Comparison of ENCODE assay signal across 26 cellular contexts in the genomic region with DNA sequence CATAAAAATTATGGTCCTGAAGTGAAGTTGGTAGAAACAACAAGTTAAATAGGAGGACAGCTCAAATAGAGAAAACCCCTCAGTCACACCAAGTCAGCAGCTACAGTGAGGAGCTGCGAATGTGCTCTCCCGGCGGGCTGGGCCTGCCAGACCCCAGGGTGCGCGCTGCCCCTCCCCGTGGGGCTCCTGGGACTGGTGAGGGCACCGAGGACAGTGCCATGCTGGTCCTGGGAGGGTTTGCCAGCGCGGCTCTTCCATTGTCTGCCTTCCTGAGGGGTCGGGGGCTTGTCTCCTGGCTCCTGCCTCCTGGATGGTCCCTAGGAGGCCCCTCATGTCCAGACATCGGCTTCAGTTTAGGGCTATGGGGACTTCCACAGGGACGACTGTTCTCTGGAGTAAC.
DNase-seq lines count a peak whose midpoint lies in the region; ATAC-seq and TF ChIP-seq lines count a peak whose summit lies in the region.
"Had no signal": no experiment of that assay in that cellular context is flagged by ENCODE, and none has a peak within 500 bp of the region (broad histone marks: within the 10 kb centered on the region; RNA-seq: fewer than 3 reads in every experiment).

No MANE protein-coding gene starts in this region.

- H3K27ac ChIP-seq in CD8-positive, alpha-beta T cell (ENCODE audit: low read depth, low read length), result no peak overlapping the region
- H3K27ac ChIP-seq: A549; BLaER1 treated with 17β-estradiol and CSF1 and Interleukin-3, amounts not matched to agents 10 nM and 100 nM had no signal

- H3K4me3 ChIP-seq in CD8-positive, alpha-beta T cell (ENCODE audit: low read depth, low read length), result no peak overlapping the region
- H3K4me3 ChIP-seq: A549; BLaER1 treated with 17β-estradiol and CSF1 and Interleukin-3, amounts not matched to agents 10 nM and 100 nM; GM12878; GM23338 had no signal

- H3K4me1 Mint-ChIP-seq in activated naive CD4-positive, alpha-beta T cell treated with anti-CD3 and anti-CD28 coated beads, Interleukin-2, amount 10 ng/mL, durations not matched to agents 7 days and 5 days, result peaks cover 38% of the 10 kb centered on the region
- H3K4me1 Mint-ChIP-seq in activated naive CD4-positive, alpha-beta T cell treated with anti-CD3 and anti-CD28 coated beads for 36 hours (ENCODE audit: low read depth), result peaks cover 44% of the 10 kb centered on the region
- H3K4me1 Mint-ChIP-seq in CD8-positive, alpha-beta T cell (ENCODE audit: low read depth), result peaks cover 32% of the 10 kb centered on the region
- H3K4me1 Mint-ChIP-seq in chondrocyte (ENCODE audit: low read depth), result peaks cover 30% of the 10 kb centered on the region
- peaks cover 12% of the 10 kb centered on the region for H3K4me1 Mint-ChIP-seq in osteocyte (ENCODE audit: unreplicated experiment)
- peaks cover 59% of the 10 kb centered on the region for H3K4me1 Mint-ChIP-seq in activated T-cell treated with anti-CD3 and anti-CD28 coated beads, Interleukin-2, amount 50 U/mL, for 72 hours (ENCODE audit: low read depth)
- H3K4me1 Mint-ChIP-seq: GM23338 had no signal

- intact Hi-C loops in activated naive CD4-positive, alpha-beta T cell treated with anti-CD3 and anti-CD28 coated beads for 36 hours (cut with micrococcal nuclease), result no loop called here
- intact Hi-C loops in CD8-positive, alpha-beta T cell (cut with DNase I, micrococcal nuclease), result loop anchor here (5.0 kb wide), 2 partner anchors 173 to 213 kb away; no protein-coding TSS in a partner anchor

- no peaks in the 10 kb centered on the region for H3K27me3 Mint-ChIP-seq in activated naive CD4-positive, alpha-beta T cell treated with anti-CD3 and anti-CD28 coated beads, Interleukin-2, amount 10 ng/mL, durations not matched to agents 7 days and 5 days
- H3K27me3 Mint-ChIP-seq in activated naive CD4-positive, alpha-beta T cell treated with anti-CD3 and anti-CD28 coated beads for 36 hours (ENCODE audit: low read depth), result no peaks in the 10 kb centered on the region
- H3K27me3 Mint-ChIP-seq in CD8-positive, alpha-beta T cell (ENCODE audit: low read depth), result no peaks in the 10 kb centered on the region
- H3K27me3 Mint-ChIP-seq in chondrocyte (ENCODE audit: low read depth) (no peaks in the 10 kb centered on the region), osteocyte (ENCODE audit: unreplicated experiment) (no peaks in the 10 kb centered on the region)
- no peaks in the 10 kb centered on the region for H3K27me3 Mint-ChIP-seq in activated T-cell treated with anti-CD3 and anti-CD28 coated beads, Interleukin-2, amount 50 U/mL, for 72 hours (ENCODE audit: low read depth)

- no peak for DNase-seq in activated naive CD4-positive, alpha-beta T cell treated with anti-CD3 and anti-CD28 coated beads, Interleukin-2, amount 10 ng/mL, durations not matched to agents 7 days and 5 days
- DNase-seq in activated naive CD4-positive, alpha-beta T cell treated with anti-CD3 and anti-CD28 coated beads for 36 hours, result no peak
- DNase-seq in CD8-positive, alpha-beta T cell, result no peak
- DNase-seq in chondrocyte (ENCODE audit: low spot score) (peak; percentile 64), osteocyte (ENCODE audit: extremely low spot score, unreplicated experiment) (peak; percentile 82), NCI-H2081 (lab: John Stamatoyannopoulos, UW) (no peak)
- no peak for DNase-seq in activated T-cell treated with anti-CD3 and anti-CD28 coated beads, Interleukin-2, amount 50 U/mL, for 72 hours
- DNase-seq: AML-193; CD8-positive, alpha-beta memory T cell; DMS 273 treated with DMSO at 0.1 percent for 48 hours; DMS79; EL; GDM1; HCEC 1CT; KBM-7; MV-4-11; NCI-H1105 treated with DMSO at 0.1 percent for 48 hours; NCI-H146; NCI-H1930; NCI-H446; NCI-H524 treated with DMSO at 0.1 percent for 48 hours; NCI-H774 had no signal

- H3K27ac Mint-ChIP-seq in activated naive CD4-positive, alpha-beta T cell treated with anti-CD3 and anti-CD28 coated beads, Interleukin-2, amount 10 ng/mL, durations not matched to agents 7 days and 5 days, result peak overlapping the region; percentile 47
- H3K27ac Mint-ChIP-seq in activated naive CD4-positive, alpha-beta T cell treated with anti-CD3 and anti-CD28 coated beads for 36 hours, result no peak overlapping the region
- peak overlapping the region; percentile 80 for H3K27ac Mint-ChIP-seq in CD8-positive, alpha-beta T cell
- no peak overlapping the region for H3K27ac Mint-ChIP-seq in chondrocyte (ENCODE audit: unreplicated experiment)
- no peak overlapping the region for H3K27ac Mint-ChIP-seq in osteocyte (ENCODE audit: unreplicated experiment)
- H3K27ac Mint-ChIP-seq in activated T-cell treated with anti-CD3 and anti-CD28 coated beads, Interleukin-2, amount 50 U/mL, for 72 hours, result no peak overlapping the region

- no peak for TF ChIP-seq CTCF in CD8-positive, alpha-beta T cell (IDR thresholded peaks at IDR 0.05)
- TF ChIP-seq CTCF in chondrocyte (IDR thresholded peaks at IDR 0.05) (no peak), osteocyte (IDR thresholded peaks at IDR 0.05) (no peak)

- H3K9me3 ChIP-seq in CD8-positive, alpha-beta T cell (ENCODE audit: low read length), result no peaks in the 10 kb centered on the region
- H3K9me3 ChIP-seq: A549; BLaER1 treated with 17β-estradiol and CSF1 and Interleukin-3, amounts not matched to agents 10 nM and 100 nM had no signal

- no peak for ATAC-seq in CD8-positive, alpha-beta T cell
- ATAC-seq in activated T-cell treated with anti-CD3 and anti-CD28 coated beads, Interleukin-2, amount 50 U/mL, for 72 hours (replicated peaks in 1 of 2), result no peak
- ATAC-seq: A549, GM12878, GM23338 had no signal

- CTCF ChIA-PET in activated naive CD4-positive, alpha-beta T cell treated with anti-CD3 and anti-CD28 coated beads, Interleukin-2, amount 10 ng/mL, durations not matched to agents 7 days and 5 days (lab: Charles Lee), result no interaction called here
- CTCF ChIA-PET in activated naive CD4-positive, alpha-beta T cell treated with anti-CD3 and anti-CD28 coated beads for 36 hours (lab: Charles Lee), result no interaction called here
- CTCF ChIA-PET in CD8-positive, alpha-beta T cell (lab: Charles Lee), result no interaction called here

- no peaks in the 10 kb centered on the region for H3K9me3 Mint-ChIP-seq in activated naive CD4-positive, alpha-beta T cell treated with anti-CD3 and anti-CD28 coated beads, Interleukin-2, amount 10 ng/mL, durations not matched to agents 7 days and 5 days
- H3K9me3 Mint-ChIP-seq in activated naive CD4-positive, alpha-beta T cell treated with anti-CD3 and anti-CD28 coated beads for 36 hours, result no peaks in the 10 kb centered on the region
- H3K9me3 Mint-ChIP-seq in CD8-positive, alpha-beta T cell, result no peaks in the 10 kb centered on the region
- no peaks in the 10 kb centered on the region for H3K9me3 Mint-ChIP-seq in chondrocyte (ENCODE audit: low read depth)
- no peaks in the 10 kb centered on the region for H3K9me3 Mint-ChIP-seq in osteocyte (ENCODE audit: unreplicated experiment)
- H3K9me3 Mint-ChIP-seq in activated T-cell treated with anti-CD3 and anti-CD28 coated beads, Interleukin-2, amount 50 U/mL, for 72 hours, result no peaks in the 10 kb centered on the region
- H3K9me3 Mint-ChIP-seq: CD8-positive, alpha-beta memory T cell; GM23338 had no signal

- H3K36me3 Mint-ChIP-seq in activated naive CD4-positive, alpha-beta T cell treated with anti-CD3 and anti-CD28 coated beads, Interleukin-2, amount 10 ng/mL, durations not matched to agents 7 days and 5 days, result no peaks in the 10 kb centered on the region
- no peaks in the 10 kb centered on the region for H3K36me3 Mint-ChIP-seq in activated naive CD4-positive, alpha-beta T cell treated with anti-CD3 and anti-CD28 coated beads for 36 hours (ENCODE audit: low read depth)
- H3K36me3 Mint-ChIP-seq in CD8-positive, alpha-beta T cell, result no peaks in the 10 kb centered on the region
- H3K36me3 Mint-ChIP-seq in chondrocyte (ENCODE audit: low read depth) (peaks cover 3% of the 10 kb centered on the region), osteocyte (ENCODE audit: unreplicated experiment) (peaks cover 1% of the 10 kb centered on the region)
- no peaks in the 10 kb centered on the region for H3K36me3 Mint-ChIP-seq in activated T-cell treated with anti-CD3 and anti-CD28 coated beads, Interleukin-2, amount 50 U/mL, for 72 hours (ENCODE audit: insufficient read depth in 2 of 2)
- H3K36me3 Mint-ChIP-seq: CD8-positive, alpha-beta memory T cell had no signal

- H3K4me1 ChIP-seq in CD8-positive, alpha-beta T cell (ENCODE audit: insufficient read depth, low read length), result peaks cover 27% of the 10 kb centered on the region
- H3K4me1 ChIP-seq: A549 had no signal

- POLR2A ChIA-PET in CD8-positive, alpha-beta T cell (lab: Charles Lee), result no interaction called here

- H3K4me3 Mint-ChIP-seq in activated naive CD4-positive, alpha-beta T cell treated with anti-CD3 and anti-CD28 coated beads, Interleukin-2, amount 10 ng/mL, durations not matched to agents 7 days and 5 days, result no peak overlapping the region
- H3K4me3 Mint-ChIP-seq in activated naive CD4-positive, alpha-beta T cell treated with anti-CD3 and anti-CD28 coated beads for 36 hours, result no peak overlapping the region
- H3K4me3 Mint-ChIP-seq in CD8-positive, alpha-beta T cell, result no peak overlapping the region
- H3K4me3 Mint-ChIP-seq in chondrocyte (ENCODE audit: unreplicated experiment) (no peak overlapping the region), osteocyte (ENCODE audit: unreplicated experiment) (no peak overlapping the region)
- H3K4me3 Mint-ChIP-seq in activated T-cell treated with anti-CD3 and anti-CD28 coated beads, Interleukin-2, amount 50 U/mL, for 72 hours, result no peak overlapping the region
- H3K4me3 Mint-ChIP-seq: CD8-positive, alpha-beta memory T cell; GM23338 had no signal

- H3K36me3 ChIP-seq in CD8-positive, alpha-beta T cell (ENCODE audit: insufficient read depth, low read length), result no peaks in the 10 kb centered on the region

- H3K27me3 ChIP-seq in CD8-positive, alpha-beta T cell (ENCODE audit: insufficient read depth, low read length), result no peaks in the 10 kb centered on the region
- H3K27me3 ChIP-seq: BLaER1 treated with 17β-estradiol and CSF1 and Interleukin-3, amounts not matched to agents 10 nM and 100 nM had no signal

Comparison
In these comparisons a context has a peak if more than half of its experiments do, and no peak if none do; other contexts are left out.
1. H3K27ac Mint-ChIP-seq: peak in activated naive CD4-positive, alpha-beta T cell treated with anti-CD3 and anti-CD28 coated beads, Interleukin-2, amount 10 ng/mL, durations not matched to agents 7 days and 5 days (single experiment) and CD8-positive, alpha-beta T cell (single experiment); none in activated naive CD4-positive, alpha-beta T cell treated with anti-CD3 and anti-CD28 coated beads for 36 hours (single experiment), chondrocyte (single experiment), osteocyte (single experiment) and activated T-cell treated with anti-CD3 and anti-CD28 coated beads, Interleukin-2, amount 50 U/mL, for 72 hours (single experiment).
2. DNase-seq: peak in chondrocyte (single experiment) and osteocyte (single experiment); none in activated naive CD4-positive, alpha-beta T cell treated with anti-CD3 and anti-CD28 coated beads, Interleukin-2, amount 10 ng/mL, durations not matched to agents 7 days and 5 days (single experiment), activated naive CD4-positive, alpha-beta T cell treated with anti-CD3 and anti-CD28 coated beads for 36 hours (single experiment), CD8-positive, alpha-beta T cell (0 of 7), NCI-H2081 (0 of 2) and activated T-cell treated with anti-CD3 and anti-CD28 coated beads, Interleukin-2, amount 50 U/mL, for 72 hours (0 of 2).